ENCODE assay signal across 16 cellular contexts in genomic region chr2:238777369-238778067, GRCh38.
"Had no signal": no experiment of that assay in that cellular context is flagged by ENCODE, and none has a peak within 500 bp of the region (broad histone marks: within the 10 kb centered on the region; RNA-seq: fewer than 3 reads in every experiment).

No MANE protein-coding gene starts in this region.

- H3K9me3 Mint-ChIP-seq: activated CD4-positive, alpha-beta T cell treated with anti-CD3 and anti-CD28 coated beads, Interleukin-2, amount 10 ng/mL, durations not matched to agents 24 days and 14 days had no signal

- H3K4me3 Mint-ChIP-seq: activated CD4-positive, alpha-beta T cell treated with anti-CD3 and anti-CD28 coated beads, Interleukin-2, amount 10 ng/mL, durations not matched to agents 24 days and 14 days; activated CD8-positive, alpha-beta T cell treated with anti-CD3 and anti-CD28 coated beads, Interleukin-2, amount 10 ng/mL, durations not matched to agents 7 days and 5 days; activated naive CD8-positive, alpha-beta T cell; neural progenitor cell had no signal

- H3K4me1 ChIP-seq: neural progenitor cell had no signal

- DNase-seq: activated CD4-positive, alpha-beta T cell treated with anti-CD3 and anti-CD28 coated beads, Interleukin-2, amount 10 ng/mL, durations not matched to agents 24 days and 14 days; activated CD4-positive, CD25-positive, alpha-beta regulatory T cell; activated CD8-positive, alpha-beta memory T cell treated with anti-CD3 and anti-CD28 coated beads, Interleukin-2, amount 50 U/mL, for 4 hours; activated CD8-positive, alpha-beta T cell treated with anti-CD3 and anti-CD28 coated beads, Interleukin-2, amount 10 ng/mL, durations not matched to agents 7 days and 5 days; activated gamma-delta T cell; activated T-cell treated with anti-CD3 and anti-CD28 coated beads, Interleukin-2, amount 50 U/mL, for 48 hours; amniotic stem cell; erythroblast; left colon; midbrain; retina; stimulated activated CD4-positive, alpha-beta T cell treated with anti-CD3 and anti-CD28 coated beads, Interleukin-12 subunit alpha, Interleukin-12 subunit beta, amount 100 ng/mL, for 4 hours; stimulated activated CD4-positive, alpha-beta T cell treated with anti-CD3 and anti-CD28 coated beads, Interleukin-2, amount 100 ng/mL, for 24 hours had no signal

- ATAC-seq: activated CD8-positive, alpha-beta T cell treated with anti-CD3 and anti-CD28 coated beads, Interleukin-2, amount 10 ng/mL, durations not matched to agents 7 days and 5 days; left colon had no signal

- H3K36me3 ChIP-seq: neural progenitor cell had no signal

- H3K4me1 Mint-ChIP-seq: activated CD4-positive, alpha-beta T cell treated with anti-CD3 and anti-CD28 coated beads, Interleukin-2, amount 10 ng/mL, durations not matched to agents 24 days and 14 days; neural progenitor cell had no signal

- H3K27ac Mint-ChIP-seq: activated CD4-positive, alpha-beta T cell treated with anti-CD3 and anti-CD28 coated beads, Interleukin-2, amount 10 ng/mL, durations not matched to agents 24 days and 14 days; activated CD8-positive, alpha-beta T cell treated with anti-CD3 and anti-CD28 coated beads, Interleukin-2, amount 10 ng/mL, durations not matched to agents 7 days and 5 days; activated naive CD8-positive, alpha-beta T cell; neural progenitor cell had no signal

- H3K9ac ChIP-seq: neural progenitor cell had no signal

- H3K4me3 ChIP-seq: lung, neural progenitor cell had no signal

- H3K4me2 ChIP-seq: neural progenitor cell had no signal

- H3K27me3 Mint-ChIP-seq: activated CD4-positive, alpha-beta T cell treated with anti-CD3 and anti-CD28 coated beads, Interleukin-2, amount 10 ng/mL, durations not matched to agents 24 days and 14 days had no signal

- H3K27ac ChIP-seq: neural progenitor cell had no signal

- H3K36me3 Mint-ChIP-seq: neural progenitor cell had no signal
